In the genomic region with DNA sequence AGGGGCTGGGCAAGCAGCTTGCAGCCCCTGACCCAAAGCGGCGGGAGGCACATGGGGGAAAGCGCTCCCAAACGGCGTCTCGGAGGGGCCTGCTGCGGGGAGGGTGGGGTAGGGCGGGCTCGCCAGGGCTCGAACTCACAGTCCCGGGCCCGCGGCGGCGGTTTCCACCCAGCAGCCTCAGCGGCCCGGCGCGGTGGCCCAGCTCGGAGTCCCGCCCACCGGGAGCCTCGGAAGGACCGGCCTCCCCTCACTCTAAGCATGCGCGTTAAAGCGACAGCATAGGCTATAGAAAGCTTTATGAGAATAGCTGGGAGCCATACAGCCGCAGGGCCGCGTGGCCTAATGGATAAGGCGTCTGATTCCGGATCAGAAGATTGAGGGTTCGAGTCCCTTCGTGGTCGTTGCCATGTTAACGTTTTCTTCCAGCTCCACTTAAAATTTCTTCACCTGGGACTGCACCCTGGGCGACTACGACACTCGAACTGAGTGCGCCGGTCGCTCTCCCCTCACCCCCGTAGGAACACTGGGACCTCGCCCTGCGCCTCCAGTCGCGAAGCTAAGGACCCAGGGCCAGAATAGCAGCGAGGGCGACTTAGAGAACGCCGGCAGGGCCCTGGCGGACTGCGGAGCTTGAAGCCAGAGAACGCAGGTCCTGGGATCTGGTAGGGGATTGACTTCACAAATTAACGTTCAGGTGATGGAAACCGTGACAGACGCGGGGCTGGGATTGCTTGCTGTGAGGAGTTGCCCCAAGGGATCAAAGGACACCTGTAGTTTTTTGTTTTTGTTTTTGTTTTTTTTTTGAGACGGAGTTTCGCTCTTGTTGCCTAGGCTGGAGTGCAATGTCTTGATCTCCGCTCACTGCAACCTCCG, we compare ENCODE assay signal across 8 cellular contexts. TPM values are rescaled to one million over a fixed set of nuclear protein-coding genes. Genes with fewer than 3 reads are reported as not detected.
DNase-seq lines count a peak whose midpoint lies in the region; ATAC-seq and TF ChIP-seq lines count a peak whose summit lies in the region.

No MANE protein-coding gene starts in this region.

- TF ChIP-seq POLR2A in GM19193 (IDR thresholded peaks at IDR 0.05; ENCODE audit: extremely low read depth, insufficient read depth, insufficient read length), result peak; percentile 12

- DNase-seq in AML-193 (lab: John Stamatoyannopoulos, UW) (peak; percentile 99 to 100), NCI-H446 treated with DMSO at 0.1 percent for 48 hours (lab: John Stamatoyannopoulos, UW) (peak; percentile 90), cerebellum (ENCODE audit: low spot score) (peak; percentile 95), kidney tubule cell (ENCODE audit: low spot score) (peak; percentile 98)
- DNase-seq in activated CD4-positive, alpha-beta T cell treated with anti-CD3 and anti-CD28 coated beads for 1 hour, result peak; percentile 99
- peak; percentile 94 to 99 for DNase-seq in stimulated activated CD4-positive, alpha-beta T cell treated with anti-CD3 and anti-CD28 coated beads, Interleukin-1b, Interleukin-23, amount 100 ng/mL, for 1 hour (ENCODE audit: low read depth in 2 of 2)

- peak; percentile 71 for ATAC-seq in HG03378 (IDR thresholded peaks at IDR 0.05; ENCODE audit: unreplicated experiment)

RNA-seq across cellular contexts. Expression of a gene that starts 15.8 kb away (rescaled TPM):
- 6.4 TPM for total RNA-seq in cerebellum

RNA-seq across cellular contexts. Expression of a gene that starts 37.4 kb away (rescaled TPM):
- 1.1 TPM for total RNA-seq in cerebellum

RNA-seq across cellular contexts. Expression of a gene that starts 38.2 kb away (rescaled TPM):
- 11.0 TPM for total RNA-seq in cerebellum

RNA-seq across cellular contexts. Expression of a gene that starts 51.5 kb away (rescaled TPM):
- total RNA-seq in cerebellum, result not detected

Comparison
In these comparisons a context has a peak if more than half of its experiments do, and no peak if none do; other contexts are left out.
1. Peak in every context shown above with its lines: DNase-seq and ATAC-seq.